Comparison of ENCODE assay signal across 15 cellular contexts in the genomic region with DNA sequence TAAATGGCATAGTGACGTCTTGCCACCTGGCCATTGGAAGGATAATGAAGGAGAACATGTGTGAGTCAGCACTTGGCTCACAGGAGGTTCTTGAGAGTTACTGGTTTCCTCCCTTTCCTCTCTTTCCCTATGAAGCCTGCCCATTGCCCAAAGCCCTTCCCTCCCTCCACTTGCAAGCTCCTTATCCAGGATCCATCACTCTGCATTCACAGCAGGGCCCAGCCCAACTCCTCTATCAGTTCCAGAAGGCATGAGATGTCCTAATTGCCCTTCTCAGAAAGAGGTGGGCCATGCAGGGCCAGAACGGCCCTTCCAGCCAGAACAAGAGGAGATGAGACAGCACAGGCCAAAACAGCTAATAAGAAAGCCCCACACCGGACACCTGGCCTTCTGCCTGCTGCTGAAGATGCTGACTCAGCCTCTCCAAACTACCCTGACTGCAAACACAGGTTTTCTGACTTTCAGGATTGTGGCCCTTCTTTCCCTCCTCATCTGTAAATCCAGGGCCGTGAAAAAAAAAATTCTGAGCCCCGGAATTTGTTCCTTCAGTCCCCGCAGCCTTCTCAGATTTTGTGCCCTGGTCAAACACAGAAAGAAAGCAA. TPM values are rescaled to one million over a fixed set of nuclear protein-coding genes. Genes with fewer than 3 reads are reported as not detected.
"Had no signal": no experiment of that assay in that cellular context is flagged by ENCODE, and none has a peak within 500 bp of the region (broad histone marks: within the 10 kb centered on the region; RNA-seq: fewer than 3 reads in every experiment).

No MANE protein-coding gene starts in this region.

- H3K4me3 ChIP-seq: ascending aorta, cardiac muscle cell, pancreas, upper lobe of right lung had no signal

- ATAC-seq: pancreas, upper lobe of right lung had no signal

- H3K27me3 Mint-ChIP-seq: activated naive CD8-positive, alpha-beta T cell treated with anti-CD3 and anti-CD28 coated beads, Interleukin-2, amount 10 ng/mL, durations not matched to agents 7 days and 5 days; activated T-cell treated with anti-CD3 and anti-CD28 coated beads, Interleukin-2, amount 50 U/mL, for 24 hours; stimulated activated naive CD8-positive, alpha-beta T cell treated with anti-CD3 and anti-CD28 coated beads, Interleukin-15, Interleukin-2, amounts not matched to agents 100 ng/mL and 50 ng/mL, for 24 hours had no signal

- H3K4me1 Mint-ChIP-seq: activated naive CD8-positive, alpha-beta T cell treated with anti-CD3 and anti-CD28 coated beads, Interleukin-2, amount 10 ng/mL, durations not matched to agents 7 days and 5 days had no signal

- H3K27ac Mint-ChIP-seq: activated naive CD8-positive, alpha-beta T cell treated with anti-CD3 and anti-CD28 coated beads, Interleukin-2, amount 10 ng/mL, durations not matched to agents 7 days and 5 days; activated T-cell treated with anti-CD3 and anti-CD28 coated beads, Interleukin-2, amount 50 U/mL, for 24 hours; stimulated activated naive CD8-positive, alpha-beta T cell treated with anti-CD3 and anti-CD28 coated beads, Interleukin-15, Interleukin-2, amounts not matched to agents 100 ng/mL and 50 ng/mL, for 24 hours had no signal

- H3K4me3 Mint-ChIP-seq: activated naive CD8-positive, alpha-beta T cell treated with anti-CD3 and anti-CD28 coated beads, Interleukin-2, amount 10 ng/mL, durations not matched to agents 7 days and 5 days; activated T-cell treated with anti-CD3 and anti-CD28 coated beads, Interleukin-2, amount 50 U/mL, for 24 hours; stimulated activated naive CD8-positive, alpha-beta T cell treated with anti-CD3 and anti-CD28 coated beads, Interleukin-15, Interleukin-2, amounts not matched to agents 100 ng/mL and 50 ng/mL, for 24 hours had no signal

- H3K4me1 ChIP-seq: ascending aorta, pancreas, upper lobe of right lung had no signal

- FAIRE-seq: colon, kidney, pancreas had no signal

- H3K9me3 Mint-ChIP-seq: activated naive CD8-positive, alpha-beta T cell treated with anti-CD3 and anti-CD28 coated beads, Interleukin-2, amount 10 ng/mL, durations not matched to agents 7 days and 5 days; activated T-cell treated with anti-CD3 and anti-CD28 coated beads, Interleukin-2, amount 50 U/mL, for 24 hours; stimulated activated naive CD8-positive, alpha-beta T cell treated with anti-CD3 and anti-CD28 coated beads, Interleukin-15, Interleukin-2, amounts not matched to agents 100 ng/mL and 50 ng/mL, for 24 hours had no signal

- H3K36me3 Mint-ChIP-seq: activated naive CD8-positive, alpha-beta T cell treated with anti-CD3 and anti-CD28 coated beads, Interleukin-2, amount 10 ng/mL, durations not matched to agents 7 days and 5 days had no signal

- H3K27ac ChIP-seq: ascending aorta, cardiac muscle cell, epithelial cell of prostate, pancreas, upper lobe of right lung had no signal

- H3K9me3 ChIP-seq: ascending aorta, pancreas, upper lobe of right lung had no signal

- H3K36me3 ChIP-seq: cardiac muscle cell, pancreas, upper lobe of right lung had no signal

- H3K27me3 ChIP-seq: ascending aorta, cardiac muscle cell, pancreas, upper lobe of right lung had no signal

- DNase-seq: activated CD4-positive, alpha-beta T cell treated with anti-CD3 and anti-CD28 coated beads, Interleukin-2, amount 50 U/mL, for 4 hours; activated CD4-positive, CD25-positive, alpha-beta regulatory T cell treated with anti-CD3 and anti-CD28 coated beads, Interleukin-2, amount 50 U/mL, for 72 hours; activated gamma-delta T cell; activated naive CD8-positive, alpha-beta T cell treated with anti-CD3 and anti-CD28 coated beads, Interleukin-2, amount 10 ng/mL, durations not matched to agents 7 days and 5 days; activated T-cell treated with anti-CD3 and anti-CD28 coated beads, Interleukin-2, amount 50 U/mL, for 24 hours; kidney; pancreas; stimulated activated CD4-positive, alpha-beta T cell treated with anti-CD3 and anti-CD28 coated beads, Interleukin-2, amount 100 ng/mL, for 48 hours; upper lobe of right lung had no signal

RNA-seq across cellular contexts. Expression of a gene that starts 29.7 kb away (rescaled TPM):
- polyA plus RNA-seq: neural cell had no signal
